ENCODE assay signal across 18 cellular contexts in the genomic region with DNA sequence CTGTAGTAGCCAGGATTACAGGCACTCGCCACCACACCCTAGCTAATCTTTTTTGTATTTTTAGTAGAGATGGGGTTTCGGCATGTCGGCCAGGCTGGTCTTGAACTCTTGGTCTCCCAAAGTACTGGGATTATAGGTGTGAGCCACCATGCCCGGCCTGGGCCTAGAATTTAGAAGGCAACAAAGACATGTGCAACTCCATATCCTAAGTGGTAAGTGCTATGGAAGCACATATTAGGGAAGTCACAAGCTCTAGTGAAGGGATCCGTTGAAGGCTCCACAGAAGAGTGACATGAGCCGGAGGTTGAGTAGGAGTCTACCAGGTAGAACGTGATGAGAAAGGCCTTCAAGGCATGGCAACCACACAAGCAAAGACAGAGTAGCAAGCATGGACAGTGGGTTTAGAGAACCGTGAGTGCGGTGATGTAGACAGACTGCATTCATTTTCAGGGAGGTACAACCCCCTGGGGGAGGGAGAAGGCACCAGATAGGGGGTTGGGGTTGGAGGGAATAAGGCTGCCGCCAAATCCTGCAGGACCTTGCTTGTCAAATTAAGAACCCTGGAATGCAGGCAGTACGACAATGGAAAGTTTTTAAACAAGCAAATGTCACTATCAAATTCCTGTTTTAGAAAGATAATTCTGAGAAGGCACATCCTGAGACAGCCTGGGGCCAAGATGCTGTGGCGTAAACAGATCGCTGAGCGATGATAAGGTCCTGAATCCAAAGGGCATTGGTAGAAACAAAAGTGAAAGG. TPM values are rescaled to one million over a fixed set of nuclear protein-coding genes. Genes with fewer than 3 reads are reported as not detected.
DNase-seq lines count a peak whose midpoint lies in the region; ATAC-seq, FAIRE-seq and TF ChIP-seq lines count a peak whose summit lies in the region.
"Had no signal": no experiment of that assay in that cellular context is flagged by ENCODE, and none has a peak within 500 bp of the region (broad histone marks: within the 10 kb centered on the region; RNA-seq: fewer than 3 reads in every experiment).

No MANE protein-coding gene starts in this region.

- H3K9me3 Mint-ChIP-seq in stimulated activated naive CD8-positive, alpha-beta T cell treated with anti-CD3 and anti-CD28 coated beads, Interleukin-15, amount 100 ng/mL, for 72 hours = no peaks in the 10 kb centered on the region
- H3K9me3 Mint-ChIP-seq in stimulated activated naive B cell treated with anti-CD40 and anti-IgM and Interleukin-4, amounts not matched to agents 10 μg/mL and 1 μg/mL and 100 μg/mL, for 72 hours = no peaks in the 10 kb centered on the region
- H3K9me3 Mint-ChIP-seq: activated naive CD4-positive, alpha-beta T cell treated with anti-CD3 and anti-CD28 coated beads, Interleukin-2, amount 10 ng/mL, durations not matched to agents 7 days and 5 days; central memory CD8-positive, alpha-beta T cell had no signal

- no peak for FAIRE-seq in GM12878 (lab: Jason Lieb, UNC)
- FAIRE-seq: G401.6 had no signal

- DNase-seq in H4 (ENCODE audit: low spot score) (peak; percentile 47), GM12878 (ENCODE audit: low read depth, low spot score) (no peak), hepatocyte (ENCODE audit: low spot score) (peak; percentile 38), DMS53 treated with DMSO at 0.1 percent for 48 hours (lab: John Stamatoyannopoulos, UW; ENCODE audit: unreplicated experiment) (no peak), DMS153 (lab: John Stamatoyannopoulos, UW) (no peak)
- no peak for DNase-seq in stimulated activated naive CD8-positive, alpha-beta T cell treated with anti-CD3 and anti-CD28 coated beads, Interleukin-15, amount 100 ng/mL, for 72 hours
- DNase-seq in stimulated activated naive B cell treated with anti-CD40 and anti-IgM and Interleukin-4, amounts not matched to agents 10 μg/mL and 1 μg/mL and 100 μg/mL, for 72 hours = no peak
- DNase-seq: activated CD8-positive, alpha-beta T cell treated with anti-CD3 and anti-CD28 coated beads, Interleukin-2, amount 10 ng/mL, durations not matched to agents 7 days and 5 days; activated naive CD4-positive, alpha-beta T cell treated with anti-CD3 and anti-CD28 coated beads, Interleukin-2, amount 10 ng/mL, durations not matched to agents 7 days and 5 days; KG1; kidney glomerular epithelial cell; NCI-H2029 treated with DMSO at 0.1 percent for 48 hours; stimulated activated CD4-positive, alpha-beta T cell treated with anti-CD3 and anti-CD28 coated beads, Interleukin-15, amount 100 ng/mL, for 24 hours had no signal

- TF ChIP-seq RAD21 in GM12878 (IDR thresholded peaks at IDR 0.05; ENCODE audit: insufficient read depth, low read depth, low read length) = no peak

- H3K4me3 ChIP-seq in GM12878 (no peak overlapping the region), hepatocyte (no peak overlapping the region), skeletal muscle tissue (ENCODE audit: low read length in 3 of 3) (peak overlapping the region in 1 of 3 donors; percentile 28)
- H3K4me3 ChIP-seq: BLaER1 had no signal

- H3K27ac Mint-ChIP-seq in stimulated activated naive CD8-positive, alpha-beta T cell treated with anti-CD3 and anti-CD28 coated beads, Interleukin-15, amount 100 ng/mL, for 72 hours = no peak overlapping the region
- H3K27ac Mint-ChIP-seq in stimulated activated naive B cell treated with anti-CD40 and anti-IgM and Interleukin-4, amounts not matched to agents 10 μg/mL and 1 μg/mL and 100 μg/mL, for 72 hours = no peak overlapping the region
- H3K27ac Mint-ChIP-seq: activated CD8-positive, alpha-beta T cell treated with anti-CD3 and anti-CD28 coated beads, Interleukin-2, amount 10 ng/mL, durations not matched to agents 7 days and 5 days; activated naive CD4-positive, alpha-beta T cell treated with anti-CD3 and anti-CD28 coated beads, Interleukin-2, amount 10 ng/mL, durations not matched to agents 7 days and 5 days had no signal

- H3K9ac ChIP-seq in GM12878 (ENCODE audit: control insufficient read depth, insufficient read depth, low read length) (no peak overlapping the region), skeletal muscle tissue (ENCODE audit: low read depth in 1 of 3, low read length in 3 of 3) (no peak overlapping the region)
- H3K9ac ChIP-seq: BLaER1 had no signal

- 94% methylated on average over 14 of the region's 14 CpGs for WGBS in GM12878 (ENCODE audit: insufficient coverage, insufficient replicate concordance, low lambda C conversion rate, missing lambda C conversion rate)
- 73% methylated on average over 14 of the region's 14 CpGs for WGBS in hepatocyte (ENCODE audit: low lambda C conversion rate, missing lambda C conversion rate)

- peaks cover 7% of the 10 kb centered on the region for H3K27me3 Mint-ChIP-seq in stimulated activated naive CD8-positive, alpha-beta T cell treated with anti-CD3 and anti-CD28 coated beads, Interleukin-15, amount 100 ng/mL, for 72 hours
- H3K27me3 Mint-ChIP-seq in stimulated activated naive B cell treated with anti-CD40 and anti-IgM and Interleukin-4, amounts not matched to agents 10 μg/mL and 1 μg/mL and 100 μg/mL, for 72 hours = no peaks in the 10 kb centered on the region
- H3K27me3 Mint-ChIP-seq: activated naive CD4-positive, alpha-beta T cell treated with anti-CD3 and anti-CD28 coated beads, Interleukin-2, amount 10 ng/mL, durations not matched to agents 7 days and 5 days; central memory CD8-positive, alpha-beta T cell had no signal

- no peak for TF ChIP-seq CTCF in GM12878 (IDR thresholded peaks at IDR 0.05 in 2 of 3, conservative IDR thresholded peaks at IDR 0.05 in 1 of 3; ENCODE audit: control insufficient read depth in 2 of 3, extremely low read depth in 1 of 3, insufficient read depth in 1 of 3, low read depth in 3 of 3, low read length in 3 of 3)
- no peak for TF ChIP-seq CTCF in hepatocyte (IDR thresholded peaks at IDR 0.05; ENCODE audit: poor library complexity)

- H3K36me3 ChIP-seq in GM12878 (ENCODE audit: control insufficient read depth in 2 of 2, insufficient read depth in 2 of 2, low read length in 1 of 2) = no peaks in the 10 kb centered on the region
- H3K36me3 ChIP-seq in hepatocyte (replicated peaks; ENCODE audit: insufficient read depth, low read depth) = no peaks in the 10 kb centered on the region
- H3K36me3 ChIP-seq in skeletal muscle tissue (ENCODE audit: control insufficient read depth in 3 of 3, insufficient read depth in 3 of 3, low read length in 3 of 3) = no peaks in the 10 kb centered on the region
- H3K36me3 ChIP-seq: BLaER1, neutrophil had no signal

- H3K4me1 ChIP-seq in GM12878 (ENCODE audit: control insufficient read depth, insufficient read depth, low read length) (peaks cover 44% of the 10 kb centered on the region), hepatocyte (ENCODE audit: insufficient read depth) (peaks cover 10% of the 10 kb centered on the region), skeletal muscle tissue (ENCODE audit: control insufficient read depth in 3 of 3, insufficient read depth in 3 of 3, low read length in 3 of 3) (peaks cover 10 to 20% (median 18%) of the 10 kb centered on the region in 3 donors)
- H3K4me1 ChIP-seq: BLaER1 had no signal

- H4K20me1 ChIP-seq in GM12878 (ENCODE audit: control insufficient read depth, insufficient read depth) = no peaks in the 10 kb centered on the region
- H4K20me1 ChIP-seq in hepatocyte (ENCODE audit: insufficient read depth, poor library complexity, severe bottlenecking) = no peaks in the 10 kb centered on the region
- H4K20me1 ChIP-seq: BLaER1 had no signal

- H3K79me2 ChIP-seq in GM12878 (ENCODE audit: control insufficient read depth, insufficient read depth, low read length) = peaks cover 81% of the 10 kb centered on the region
- peaks cover 55% of the 10 kb centered on the region for H3K79me2 ChIP-seq in hepatocyte

- no peaks in the 10 kb centered on the region; the same call in 1 of the 3 replicates for H3K9me3 ChIP-seq in GM12878 (replicated peaks; ENCODE audit: control insufficient read depth, insufficient read depth, low read length)
- no peaks in the 10 kb centered on the region for H3K9me3 ChIP-seq in hepatocyte (ENCODE audit: low read depth)
- no peaks in the 10 kb centered on the region for H3K9me3 ChIP-seq in skeletal muscle tissue (ENCODE audit: control insufficient read depth in 3 of 3, low read length in 3 of 3)
- H3K9me3 ChIP-seq: BLaER1, neutrophil had no signal

- RAD21 ChIA-PET in GM12878 (lab: Charles Lee; ENCODE audit: unreplicated experiment) = interaction anchor here (1.1 kb wide), 1 partner anchor 9 kb away, joined by 3 read pairs; no protein-coding TSS in a partner anchor

- H2AFZ ChIP-seq in GM12878 (ENCODE audit: control insufficient read depth, low read depth, low read length) (no peak overlapping the region), hepatocyte (no peak overlapping the region)

- no peak for ATAC-seq in GM12878
- ATAC-seq in stimulated activated naive CD8-positive, alpha-beta T cell treated with anti-CD3 and anti-CD28 coated beads, Interleukin-15, amount 100 ng/mL, for 72 hours = no peak
- ATAC-seq in stimulated activated naive B cell treated with anti-CD40 and anti-IgM and Interleukin-4, amounts not matched to agents 10 μg/mL and 1 μg/mL and 100 μg/mL, for 72 hours (replicated peaks) = no peak
- ATAC-seq: activated CD8-positive, alpha-beta T cell treated with anti-CD3 and anti-CD28 coated beads, Interleukin-2, amount 10 ng/mL, durations not matched to agents 7 days and 5 days had no signal

- H3K27ac ChIP-seq in GM12878 (ENCODE audit: control insufficient read depth, insufficient read depth) = 0 out of 2 replicates have a peak overlapping the region, but pooled peaks have one; percentile 3
- H3K27ac ChIP-seq in hepatocyte = no peak overlapping the region
- H3K27ac ChIP-seq in skeletal muscle tissue (ENCODE audit: low read depth, low read length) = peak overlapping the region; percentile 14
- H3K27ac ChIP-seq: BLaER1, neutrophil had no signal

- SMC1A ChIA-PET in GM12878 (lab: Charles Lee; ENCODE audit: uncharacterized antibody, unreplicated experiment) = interaction anchor here (0.7 to 5.2 kb wide), 5 partner anchors 10 to 349 kb away, joined by 3 to 72 read pairs (median 10); a partner anchor contains a TSS

- H3K4me2 ChIP-seq in GM12878 (ENCODE audit: control insufficient read depth, insufficient read depth) (no peak overlapping the region; the same call in 1 of the 2 replicates), hepatocyte (peak overlapping the region; percentile 50)
- H3K4me2 ChIP-seq: BLaER1 had no signal

- H3K36me3 Mint-ChIP-seq in stimulated activated naive B cell treated with anti-CD40 and anti-IgM and Interleukin-4, amounts not matched to agents 10 μg/mL and 1 μg/mL and 100 μg/mL, for 72 hours = peaks cover 8 to 10% of the 10 kb centered on the region in 2 donors

- TF ChIP-seq EP300 in GM12878 (IDR thresholded peaks at IDR 0.05; ENCODE audit: borderline replicate concordance in 1 of 2, control insufficient read depth in 1 of 2, low read depth in 2 of 2, low read length in 2 of 2) = no peak

- intact Hi-C loops in GM12878 (cut with micrococcal nuclease; ENCODE audit: unreplicated experiment) = loop anchor here (5.0 kb wide), 1 partner anchor 52 kb away; no protein-coding TSS in a partner anchor

- TF ChIP-seq POLR2A in GM12878 (IDR thresholded peaks at IDR 0.05; ENCODE audit: low read depth, low read length) = no peak

- in situ Hi-C loops in GM12878 (cut with MboI) = no loop called here

- peaks cover 25% of the 10 kb centered on the region for H3K4me1 Mint-ChIP-seq in stimulated activated naive CD8-positive, alpha-beta T cell treated with anti-CD3 and anti-CD28 coated beads, Interleukin-15, amount 100 ng/mL, for 72 hours
- H3K4me1 Mint-ChIP-seq in stimulated activated naive B cell treated with anti-CD40 and anti-IgM and Interleukin-4, amounts not matched to agents 10 μg/mL and 1 μg/mL and 100 μg/mL, for 72 hours = peaks cover 10 to 20% of the 10 kb centered on the region in 2 donors

- no peak overlapping the region for H3K4me3 Mint-ChIP-seq in stimulated activated naive CD8-positive, alpha-beta T cell treated with anti-CD3 and anti-CD28 coated beads, Interleukin-15, amount 100 ng/mL, for 72 hours
- no peak overlapping the region for H3K4me3 Mint-ChIP-seq in stimulated activated naive B cell treated with anti-CD40 and anti-IgM and Interleukin-4, amounts not matched to agents 10 μg/mL and 1 μg/mL and 100 μg/mL, for 72 hours
- H3K4me3 Mint-ChIP-seq: activated CD8-positive, alpha-beta T cell treated with anti-CD3 and anti-CD28 coated beads, Interleukin-2, amount 10 ng/mL, durations not matched to agents 7 days and 5 days; activated naive CD4-positive, alpha-beta T cell treated with anti-CD3 and anti-CD28 coated beads, Interleukin-2, amount 10 ng/mL, durations not matched to agents 7 days and 5 days; central memory CD8-positive, alpha-beta T cell had no signal

- POLR2A ChIA-PET in GM12878 (lab: Charles Lee) = interaction anchor here (0.6 to 1.0 kb wide), 2 partner anchors 13 to 98 kb away, joined by 3 to 4 read pairs; no protein-coding TSS in a partner anchor

- H3K9me2 ChIP-seq in hepatocyte (replicated peaks; ENCODE audit: insufficient read depth) = no peaks in the 10 kb centered on the region

- BruUV-seq in GM12878 (replicated peaks; lab: Mats Ljungman, UMichigan) = no TSS peak

- H3K27me3 ChIP-seq in GM12878 (replicated peaks in 1 of 2; ENCODE audit: control insufficient read depth in 2 of 2, insufficient read depth in 2 of 2, low read length in 1 of 2) (no peaks in the 10 kb centered on the region), hepatocyte (no peaks in the 10 kb centered on the region), skeletal muscle tissue (ENCODE audit: control insufficient read depth in 3 of 3, insufficient read depth in 3 of 3, low read length in 3 of 3) (no peaks in the 10 kb centered on the region)
- H3K27me3 ChIP-seq: BLaER1, neutrophil had no signal

- CTCF ChIA-PET in GM12878 (lab: Yijun Ruan, JAX) = no interaction called here

RNA-seq across cellular contexts. Expression of a gene that starts 50.2 kb away (rescaled TPM):
- total RNA-seq in H4 (2014; rRNA removed; shearing (Covaris generic)) = 8.0 and 8.9 TPM in 2 replicates
- 71.9 and 73.5 TPM in 2 replicates for total RNA-seq in GM12878 (2013; cell fraction: nucleolus; rRNA removed)
- 32.4 and 39.0 TPM in 2 replicates for total RNA-seq in GM12878 (2014; rRNA removed)
- 52.1 and 52.2 TPM in 2 replicates for total RNA-seq in GM12878 (2014; rRNA removed; fragmentation: Illumina TruSeq; extraction: Trizol)
- 32.3 and 35.0 TPM in 2 replicates for total RNA-seq in GM12878 (2021)
- 11.8 TPM for polyA plus RNA-seq in GM12878 (2011; ENCODE audit: low read depth)
- 37.7 and 62.0 TPM in 2 replicates for polyA plus RNA-seq in GM12878 (2011; rRNA removed)
- polyA plus RNA-seq in GM12878 (2011; cell fraction: cytosol; rRNA removed) = 12.4 and 14.5 TPM in 2 replicates
- polyA plus RNA-seq in GM12878 (2011; cell fraction: nucleus; rRNA removed) = 14.1 and 17.3 TPM in 2 replicates
- polyA plus RNA-seq in GM12878 (2012) = 20.8 and 37.4 TPM in 2 replicates
- polyA plus RNA-seq in GM12878 (2014; fragmentation: Illumina TruSeq; extraction: Trizol) = 37.5 and 45.8 TPM in 2 replicates
- polyA plus RNA-seq in GM12878 (2014; fragmentation: Nextera tagmentation; extraction: Ambion mirVana) = 10 to 100 TPM; 24.9 to 28.0 TPM
- 14.8 and 18.2 TPM in 2 replicates for polyA plus RNA-seq in GM12878 (2014; rRNA removed)
- polyA plus RNA-seq in GM12878 (2016; fragmentation: Nextera tagmentation; extraction: Ambion mirVana) = 10 to 100 TPM; 29.7 to 31.1 TPM
- polyA minus RNA-seq in GM12878 (2011; rRNA and poly(A)+ RNA removed) = 37.0 and 39.1 TPM in 2 replicates
- polyA minus RNA-seq in GM12878 (2011; cell fraction: cytosol; rRNA and poly(A)+ RNA removed) = 17.6 and 19.8 TPM in 2 replicates
- 38.1 and 42.7 TPM in 2 replicates for polyA minus RNA-seq in GM12878 (2011; cell fraction: nucleus; rRNA and poly(A)+ RNA removed)
- 34.8 and 35.6 TPM in 2 replicates for total RNA-seq in hepatocyte
- 11.2 and 14.7 TPM in 2 replicates for polyA plus RNA-seq in hepatocyte
- 12.5 TPM for total RNA-seq in skeletal muscle tissue

Comparison
In these comparisons a context has a peak if more than half of its experiments do, and no peak if none do; other contexts are left out.
1. DNase-seq: peak in H4 (single experiment) and hepatocyte (single experiment); none in GM12878 (single experiment), DMS53 treated with DMSO at 0.1 percent for 48 hours (single experiment), DMS153 (single experiment), stimulated activated naive CD8-positive, alpha-beta T cell treated with anti-CD3 and anti-CD28 coated beads, Interleukin-15, amount 100 ng/mL, for 72 hours (0 of 2) and stimulated activated naive B cell treated with anti-CD40 and anti-IgM and Interleukin-4, amounts not matched to agents 10 μg/mL and 1 μg/mL and 100 μg/mL, for 72 hours (single experiment).